In the genomic region with DNA sequence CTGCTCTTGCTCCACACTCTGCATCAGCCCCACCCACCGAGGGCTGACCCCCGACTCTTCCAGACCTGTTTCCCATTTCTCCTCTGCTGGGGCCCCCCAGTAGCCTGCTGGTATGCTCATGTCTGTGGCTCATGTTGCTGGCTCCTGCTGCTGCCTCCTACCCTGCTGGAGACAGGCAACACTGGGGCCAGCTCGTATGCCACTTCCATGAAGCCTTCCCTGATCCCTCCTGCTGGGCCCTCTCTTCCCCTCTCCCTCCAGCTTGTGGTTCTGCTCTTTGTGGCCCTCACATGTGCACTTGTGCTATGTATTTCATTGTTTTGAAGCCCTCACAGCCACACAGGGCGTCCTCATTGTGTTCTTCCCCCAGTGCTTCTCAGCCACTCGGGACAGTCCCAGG, we compare ENCODE assay signal across 18 cellular contexts.
"Had no signal": no experiment of that assay in that cellular context is flagged by ENCODE, and none has a peak within 500 bp of the region (broad histone marks: within the 10 kb centered on the region; RNA-seq: fewer than 3 reads in every experiment).

No MANE protein-coding gene starts in this region.

- H3K4me3 Mint-ChIP-seq: activated CD4-positive, alpha-beta memory T cell treated with anti-CD3 and anti-CD28 coated beads for 36 hours; activated naive CD4-positive, alpha-beta T cell treated with anti-CD3 and anti-CD28 coated beads, Interleukin-2, amount 10 ng/mL, durations not matched to agents 7 days and 5 days; T-helper 17 cell had no signal

- DNase-seq: activated CD4-positive, alpha-beta memory T cell treated with anti-CD3 and anti-CD28 coated beads for 36 hours; activated CD4-positive, alpha-beta T cell treated with anti-CD3 and anti-CD28 coated beads for 48 hours; activated effector memory CD4-positive, alpha-beta T cell treated with anti-CD3 and anti-CD28 coated beads, Interleukin-2, amount 50 U/mL, for 16 hours; activated naive CD4-positive, alpha-beta T cell treated with anti-CD3 and anti-CD28 coated beads, Interleukin-2, amount 10 ng/mL, durations not matched to agents 7 days and 5 days; amygdala; dermis blood vessel endothelial cell; effector CD8-positive, alpha-beta T cell; foreskin melanocyte; left ventricle myocardium superior; ovary; spleen; stimulated activated CD4-positive, alpha-beta T cell treated with anti-CD3 and anti-CD28 coated beads, Interleukin-4, amount 100 ng/mL, for 1 hour; stimulated activated naive CD4-positive, alpha-beta T cell; SW 1271; T-helper 17 cell; thyroid gland had no signal

- H3K27me3 ChIP-seq: cardiac muscle cell, ovary, spleen, thyroid gland had no signal

- H3K4me3 ChIP-seq: cardiac muscle cell, ovary, prostate gland, spleen, thyroid gland had no signal

- H3K27ac ChIP-seq: cardiac muscle cell, ovary, prostate gland, spleen had no signal

- H3K9me3 ChIP-seq: ovary, prostate gland, spleen, thyroid gland had no signal

- H3K9me3 Mint-ChIP-seq: activated CD4-positive, alpha-beta memory T cell treated with anti-CD3 and anti-CD28 coated beads for 36 hours; activated naive CD4-positive, alpha-beta T cell treated with anti-CD3 and anti-CD28 coated beads, Interleukin-2, amount 10 ng/mL, durations not matched to agents 7 days and 5 days had no signal

- H3K36me3 ChIP-seq: cardiac muscle cell, ovary, prostate gland, spleen had no signal

- ATAC-seq: left ventricle myocardium superior, T-helper 17 cell had no signal

- H3K36me3 Mint-ChIP-seq: activated CD4-positive, alpha-beta memory T cell treated with anti-CD3 and anti-CD28 coated beads for 36 hours; activated naive CD4-positive, alpha-beta T cell treated with anti-CD3 and anti-CD28 coated beads, Interleukin-2, amount 10 ng/mL, durations not matched to agents 7 days and 5 days had no signal

- H3K27ac Mint-ChIP-seq: activated CD4-positive, alpha-beta memory T cell treated with anti-CD3 and anti-CD28 coated beads for 36 hours; activated naive CD4-positive, alpha-beta T cell treated with anti-CD3 and anti-CD28 coated beads, Interleukin-2, amount 10 ng/mL, durations not matched to agents 7 days and 5 days; T-helper 17 cell had no signal

- H3K4me1 ChIP-seq: prostate gland had no signal
